8 cellular contexts compared by ENCODE assay signal in the genomic region with DNA sequence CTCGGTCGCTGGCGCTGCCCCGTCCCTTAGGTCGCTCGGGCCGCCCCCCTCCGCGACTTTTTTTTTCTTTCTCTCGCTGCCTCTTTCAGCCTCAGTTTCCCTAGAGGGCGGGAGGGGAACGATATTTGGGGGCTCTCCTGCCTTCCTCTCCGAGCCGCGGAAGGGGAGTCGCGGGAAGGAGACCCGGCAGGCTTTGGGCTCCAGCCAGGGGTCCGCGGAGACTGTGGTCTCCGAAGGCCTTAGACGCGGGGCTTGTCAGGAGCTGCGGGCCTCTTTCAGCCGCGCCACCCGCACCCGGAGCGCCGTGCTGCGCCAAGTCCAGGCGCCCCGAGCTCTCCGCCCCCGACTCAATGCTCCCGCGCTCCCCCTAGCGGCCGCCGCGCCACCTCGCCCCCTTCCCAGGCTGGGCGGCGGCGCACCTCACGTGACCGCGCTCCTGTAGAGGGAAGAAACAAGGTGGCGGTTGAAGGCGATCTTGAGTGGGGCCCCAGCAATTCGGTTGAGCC. TPM values are rescaled to one million over a fixed set of nuclear protein-coding genes. Genes with fewer than 3 reads are reported as not detected.
DNase-seq lines count a peak whose midpoint lies in the region; ATAC-seq and TF ChIP-seq lines count a peak whose summit lies in the region.

A gene (plus strand): TSS at position 427 of the 506 bp plus-strand sequence. CDS start 14,010 bp downstream, outside the sequence.

- peak within 1 kb of the TSS; percentile 84 for H2AFZ ChIP-seq in PC-9

- H3K4me1 ChIP-seq in PC-9 (replicated peaks; ENCODE audit: insufficient read depth) (peaks cover 9% of the 10 kb centered on the region; the same call in 1 of the 2 replicates), muscle layer of duodenum (ENCODE audit: control insufficient read depth in 1 of 2, insufficient read depth in 2 of 2, low read length in 2 of 2) (peaks cover 0 to 16% of the 10 kb centered on the region in 2 donors)

- CTCF ChIA-PET in PC-9 (lab: Charles Lee) = interaction anchor here (0.6 to 1.0 kb wide), 5 partner anchors 10 to 479 kb away, joined by 3 to 6 read pairs (median 4); no protein-coding TSS in a partner anchor

- POLR2A ChIA-PET in PC-9 (lab: Charles Lee; ENCODE audit: unreplicated experiment) = no interaction called here

- H3K4me3 ChIP-seq in PC-9 (peak within 1 kb of the TSS; percentile 86), muscle layer of duodenum (ENCODE audit: low read depth in 1 of 2, low read length in 2 of 2) (peak within 1 kb of the TSS; percentile 87 to 92)

- no peaks in the 10 kb centered on the region for H3K9me2 ChIP-seq in PC-9 (ENCODE audit: insufficient read depth)

- H3K27ac ChIP-seq in PC-9 = no peak within 1 kb of the TSS
- H3K27ac ChIP-seq in muscle layer of duodenum (ENCODE audit: low read length) = peak within 1 kb of the TSS; percentile 31

- ATAC-seq in GM21390 (IDR thresholded peaks at IDR 0.05; ENCODE audit: unreplicated experiment) = peak; percentile 77
- ATAC-seq in esophagus mucosa = peak; percentile 98

- peaks cover 17% of the 10 kb centered on the region for H3F3A ChIP-seq in PC-9 (ENCODE audit: insufficient read depth, low read depth)

- H3K27me3 ChIP-seq in PC-9 (ENCODE audit: insufficient read depth, low read depth) (no peaks in the 10 kb centered on the region), muscle layer of duodenum (ENCODE audit: low read depth, low read length) (no peaks in the 10 kb centered on the region)

- H3K9me3 ChIP-seq in PC-9 (ENCODE audit: insufficient read depth, low read depth) (no peaks in the 10 kb centered on the region), muscle layer of duodenum (ENCODE audit: control insufficient read depth in 1 of 2, low read length in 2 of 2) (no peaks in the 10 kb centered on the region)

- TF ChIP-seq CTCF in PC-9 (conservative IDR thresholded peaks at IDR 0.05) = peak; percentile 89

- no peaks in the 10 kb centered on the region for H4K20me1 ChIP-seq in PC-9 (ENCODE audit: insufficient read depth)

- peak; percentile 60 for DNase-seq in COR-L47 (lab: John Stamatoyannopoulos, UW)
- DNase-seq in HuH-7.5 (ENCODE audit: low spot score) = peak; percentile 64
- peak; percentile 54 to 82 for DNase-seq in PC-9
- peak; percentile 93 for DNase-seq in activated T-cell treated with anti-CD3 and anti-CD28 coated beads, Interleukin-2, amount 50 U/mL, for 1 hour
- peak; percentile 77 for DNase-seq in stimulated activated CD8-positive, alpha-beta memory T cell treated with anti-CD3 and anti-CD28 coated beads, Interleukin-7, amount 100 ng/mL, for 24 hours (ENCODE audit: low read depth)

- intact Hi-C loops in PC-9 (cut with micrococcal nuclease; ENCODE audit: unreplicated experiment) = loop anchor here (2.0 kb wide), 1 partner anchor 136 kb away; a partner anchor contains a TSS

- H3K4me2 ChIP-seq in PC-9 = peak within 1 kb of the TSS; percentile 99

- no peaks in the 10 kb centered on the region for H3K79me2 ChIP-seq in PC-9 (ENCODE audit: low read depth)

- H3K36me3 ChIP-seq in PC-9 (ENCODE audit: low read depth) = no peaks in the 10 kb centered on the region
- H3K36me3 ChIP-seq in muscle layer of duodenum (ENCODE audit: control insufficient read depth in 1 of 2, insufficient read depth in 2 of 2, low read length in 2 of 2) = no peaks in the 10 kb centered on the region

- BruUV-seq in PC-9 (replicated peaks; lab: Mats Ljungman, UMichigan) = no TSS peak

RNA-seq across cellular contexts. Expression of the gene that starts here (rescaled TPM):
- total RNA-seq in PC-9 (2021) = 13.8 and 15.8 TPM in 2 replicates
- total RNA-seq in esophagus mucosa = 4.4 TPM
